ENCODE assay signal across 1 cellular context in the genomic region with DNA sequence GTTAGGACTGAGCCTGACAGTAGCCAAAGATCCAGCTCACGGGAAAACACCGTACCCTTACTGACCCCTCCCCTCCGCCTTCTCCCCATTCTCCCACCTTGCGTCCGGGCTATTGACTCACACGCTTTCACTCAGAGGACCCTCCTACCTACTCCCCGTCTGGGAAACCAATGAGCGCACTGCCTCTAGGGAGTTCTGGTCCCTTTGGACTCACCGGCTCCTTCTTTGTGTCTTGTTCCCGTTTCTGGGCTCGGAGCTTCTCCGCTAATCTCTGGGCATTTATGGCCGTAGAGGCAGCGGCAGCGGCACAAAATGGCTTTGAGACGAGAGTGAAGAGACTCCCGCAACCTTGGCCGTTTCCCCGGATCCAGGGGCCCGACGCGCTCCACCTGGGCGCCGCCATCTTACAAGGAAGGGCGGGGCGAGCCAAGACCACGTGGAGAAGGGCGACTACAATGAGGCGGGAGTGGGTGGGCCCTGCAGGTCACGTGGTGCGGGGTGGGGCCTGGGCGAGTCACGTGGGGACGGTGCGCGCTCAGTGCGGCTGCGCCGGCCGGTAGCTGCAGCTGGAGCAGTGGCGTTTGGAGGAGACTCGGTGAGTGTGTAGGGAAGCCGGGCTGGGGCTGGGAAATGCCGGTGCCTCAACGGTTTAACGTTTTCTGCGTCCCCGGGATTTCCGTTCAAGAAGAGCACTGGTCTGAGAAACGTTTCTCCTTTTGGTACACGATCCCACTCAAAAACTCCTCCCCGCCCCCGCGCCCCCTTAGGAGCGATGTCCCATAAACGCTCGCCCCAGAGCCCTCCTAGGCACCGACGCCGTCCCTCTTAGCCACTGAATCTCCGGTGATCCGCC.
A peak's percentile ranks its signal among the peaks of the same experiment; 100 is the strongest.
TF ChIP-seq lines count a peak whose summit lies in the region.

TSS of gene FAM118B (plus strand) at position 547 of the 853 bp plus-strand sequence. CDS start 23,220 bp downstream, outside the sequence.
TSS of gene RPUSD4 (minus strand) at position 415 of the 853 bp plus-strand sequence. CDS start at position 403, 12 bp downstream.

TF ChIP-seq in K562, 482 proteins besides CTCF, POLR2A, EP300 and RAD21 (continued from another document and continues in another):
- TF ChIP-seq, protein P1, sequence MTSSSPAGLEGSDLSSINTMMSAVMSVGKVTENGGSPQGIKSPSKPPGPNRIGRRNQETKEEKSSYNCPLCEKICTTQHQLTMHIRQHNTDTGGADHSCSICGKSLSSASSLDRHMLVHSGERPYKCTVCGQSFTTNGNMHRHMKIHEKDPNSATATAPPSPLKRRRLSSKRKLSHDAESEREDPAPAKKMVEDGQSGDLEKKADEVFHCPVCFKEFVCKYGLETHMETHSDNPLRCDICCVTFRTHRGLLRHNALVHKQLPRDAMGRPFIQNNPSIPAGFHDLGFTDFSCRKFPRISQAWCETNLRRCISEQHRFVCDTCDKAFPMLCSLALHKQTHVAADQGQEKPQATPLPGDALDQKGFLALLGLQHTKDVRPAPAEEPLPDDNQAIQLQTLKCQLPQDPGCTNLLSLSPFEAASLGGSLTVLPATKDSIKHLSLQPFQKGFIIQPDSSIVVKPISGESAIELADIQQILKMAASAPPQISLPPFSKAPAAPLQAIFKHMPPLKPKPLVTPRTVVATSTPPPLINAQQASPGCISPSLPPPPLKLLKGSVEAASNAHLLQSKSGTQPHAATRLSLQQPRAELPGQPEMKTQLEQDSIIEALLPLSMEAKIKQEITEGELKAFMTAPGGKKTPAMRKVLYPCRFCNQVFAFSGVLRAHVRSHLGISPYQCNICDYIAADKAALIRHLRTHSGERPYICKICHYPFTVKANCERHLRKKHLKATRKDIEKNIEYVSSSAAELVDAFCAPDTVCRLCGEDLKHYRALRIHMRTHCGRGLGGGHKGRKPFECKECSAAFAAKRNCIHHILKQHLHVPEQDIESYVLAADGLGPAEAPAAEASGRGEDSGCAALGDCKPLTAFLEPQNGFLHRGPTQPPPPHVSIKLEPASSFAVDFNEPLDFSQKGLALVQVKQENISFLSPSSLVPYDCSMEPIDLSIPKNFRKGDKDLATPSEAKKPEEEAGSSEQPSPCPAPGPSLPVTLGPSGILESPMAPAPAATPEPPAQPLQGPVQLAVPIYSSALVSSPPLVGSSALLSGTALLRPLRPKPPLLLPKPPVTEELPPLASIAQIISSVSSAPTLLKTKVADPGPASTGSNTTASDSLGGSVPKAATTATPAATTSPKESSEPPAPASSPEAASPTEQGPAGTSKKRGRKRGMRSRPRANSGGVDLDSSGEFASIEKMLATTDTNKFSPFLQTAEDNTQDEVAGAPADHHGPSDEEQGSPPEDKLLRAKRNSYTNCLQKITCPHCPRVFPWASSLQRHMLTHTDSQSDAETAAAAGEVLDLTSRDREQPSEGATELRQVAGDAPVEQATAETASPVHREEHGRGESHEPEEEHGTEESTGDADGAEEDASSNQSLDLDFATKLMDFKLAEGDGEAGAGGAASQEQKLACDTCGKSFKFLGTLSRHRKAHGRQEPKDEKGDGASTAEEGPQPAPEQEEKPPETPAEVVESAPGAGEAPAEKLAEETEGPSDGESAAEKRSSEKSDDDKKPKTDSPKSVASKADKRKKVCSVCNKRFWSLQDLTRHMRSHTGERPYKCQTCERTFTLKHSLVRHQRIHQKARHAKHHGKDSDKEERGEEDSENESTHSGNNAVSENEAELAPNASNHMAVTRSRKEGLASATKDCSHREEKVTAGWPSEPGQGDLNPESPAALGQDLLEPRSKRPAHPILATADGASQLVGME (CRISPR knock-in tag; IDR thresholded peaks at IDR 0.05), result no peak
- TF ChIP-seq RHOXF2B (CRISPR knock-in tag; conservative IDR thresholded peaks at IDR 0.05) (no peak), FOSL1 (tag; conservative IDR thresholded peaks at IDR 0.05) (no peak), TCF7 (IDR thresholded peaks at IDR 0.05; ENCODE audit: borderline replicate concordance) (no peak), KDM5B (IDR thresholded peaks at IDR 0.05; ENCODE audit: insufficient replicate concordance, low read depth, low read length) (peak; percentile 79), SNRNP70 (optimal IDR thresholded peaks at IDR 0.05; ENCODE audit: low read depth, low read length) (no peak), KLF1 (tag; IDR thresholded peaks at IDR 0.05) (0 out of 2 replicates have a peak, but pooled peaks have one; percentile 20), ZHX1 (conservative IDR thresholded peaks at IDR 0.05; ENCODE audit: low read length) (no peak), NR0B1 (IDR thresholded peaks at IDR 0.05; ENCODE audit: partially characterized antibody) (no peak), MBD2 (IDR thresholded peaks at IDR 0.05; ENCODE audit: borderline replicate concordance, low read depth) (0 out of 2 replicates have a peak, but pooled peaks have one; percentile 36), E2F4 (CRISPR knock-in tag; IDR thresholded peaks at IDR 0.05; ENCODE audit: low read depth) (no peak), ZNF121 (CRISPR knock-in tag; conservative IDR thresholded peaks at IDR 0.05) (no peak), CXXC5 (CRISPR knock-in tag; IDR thresholded peaks at IDR 0.05) (peak; percentile 58; the same call in 1 of the 2 replicates), CHD4 (IDR thresholded peaks at IDR 0.05; ENCODE audit: insufficient read depth, insufficient replicate concordance, low read depth, low read length, poor library complexity, severe bottlenecking) (no peak), ATF2 (CRISPR knock-in tag; IDR thresholded peaks at IDR 0.05) (no peak)
- TF ChIP-seq, protein P2, sequence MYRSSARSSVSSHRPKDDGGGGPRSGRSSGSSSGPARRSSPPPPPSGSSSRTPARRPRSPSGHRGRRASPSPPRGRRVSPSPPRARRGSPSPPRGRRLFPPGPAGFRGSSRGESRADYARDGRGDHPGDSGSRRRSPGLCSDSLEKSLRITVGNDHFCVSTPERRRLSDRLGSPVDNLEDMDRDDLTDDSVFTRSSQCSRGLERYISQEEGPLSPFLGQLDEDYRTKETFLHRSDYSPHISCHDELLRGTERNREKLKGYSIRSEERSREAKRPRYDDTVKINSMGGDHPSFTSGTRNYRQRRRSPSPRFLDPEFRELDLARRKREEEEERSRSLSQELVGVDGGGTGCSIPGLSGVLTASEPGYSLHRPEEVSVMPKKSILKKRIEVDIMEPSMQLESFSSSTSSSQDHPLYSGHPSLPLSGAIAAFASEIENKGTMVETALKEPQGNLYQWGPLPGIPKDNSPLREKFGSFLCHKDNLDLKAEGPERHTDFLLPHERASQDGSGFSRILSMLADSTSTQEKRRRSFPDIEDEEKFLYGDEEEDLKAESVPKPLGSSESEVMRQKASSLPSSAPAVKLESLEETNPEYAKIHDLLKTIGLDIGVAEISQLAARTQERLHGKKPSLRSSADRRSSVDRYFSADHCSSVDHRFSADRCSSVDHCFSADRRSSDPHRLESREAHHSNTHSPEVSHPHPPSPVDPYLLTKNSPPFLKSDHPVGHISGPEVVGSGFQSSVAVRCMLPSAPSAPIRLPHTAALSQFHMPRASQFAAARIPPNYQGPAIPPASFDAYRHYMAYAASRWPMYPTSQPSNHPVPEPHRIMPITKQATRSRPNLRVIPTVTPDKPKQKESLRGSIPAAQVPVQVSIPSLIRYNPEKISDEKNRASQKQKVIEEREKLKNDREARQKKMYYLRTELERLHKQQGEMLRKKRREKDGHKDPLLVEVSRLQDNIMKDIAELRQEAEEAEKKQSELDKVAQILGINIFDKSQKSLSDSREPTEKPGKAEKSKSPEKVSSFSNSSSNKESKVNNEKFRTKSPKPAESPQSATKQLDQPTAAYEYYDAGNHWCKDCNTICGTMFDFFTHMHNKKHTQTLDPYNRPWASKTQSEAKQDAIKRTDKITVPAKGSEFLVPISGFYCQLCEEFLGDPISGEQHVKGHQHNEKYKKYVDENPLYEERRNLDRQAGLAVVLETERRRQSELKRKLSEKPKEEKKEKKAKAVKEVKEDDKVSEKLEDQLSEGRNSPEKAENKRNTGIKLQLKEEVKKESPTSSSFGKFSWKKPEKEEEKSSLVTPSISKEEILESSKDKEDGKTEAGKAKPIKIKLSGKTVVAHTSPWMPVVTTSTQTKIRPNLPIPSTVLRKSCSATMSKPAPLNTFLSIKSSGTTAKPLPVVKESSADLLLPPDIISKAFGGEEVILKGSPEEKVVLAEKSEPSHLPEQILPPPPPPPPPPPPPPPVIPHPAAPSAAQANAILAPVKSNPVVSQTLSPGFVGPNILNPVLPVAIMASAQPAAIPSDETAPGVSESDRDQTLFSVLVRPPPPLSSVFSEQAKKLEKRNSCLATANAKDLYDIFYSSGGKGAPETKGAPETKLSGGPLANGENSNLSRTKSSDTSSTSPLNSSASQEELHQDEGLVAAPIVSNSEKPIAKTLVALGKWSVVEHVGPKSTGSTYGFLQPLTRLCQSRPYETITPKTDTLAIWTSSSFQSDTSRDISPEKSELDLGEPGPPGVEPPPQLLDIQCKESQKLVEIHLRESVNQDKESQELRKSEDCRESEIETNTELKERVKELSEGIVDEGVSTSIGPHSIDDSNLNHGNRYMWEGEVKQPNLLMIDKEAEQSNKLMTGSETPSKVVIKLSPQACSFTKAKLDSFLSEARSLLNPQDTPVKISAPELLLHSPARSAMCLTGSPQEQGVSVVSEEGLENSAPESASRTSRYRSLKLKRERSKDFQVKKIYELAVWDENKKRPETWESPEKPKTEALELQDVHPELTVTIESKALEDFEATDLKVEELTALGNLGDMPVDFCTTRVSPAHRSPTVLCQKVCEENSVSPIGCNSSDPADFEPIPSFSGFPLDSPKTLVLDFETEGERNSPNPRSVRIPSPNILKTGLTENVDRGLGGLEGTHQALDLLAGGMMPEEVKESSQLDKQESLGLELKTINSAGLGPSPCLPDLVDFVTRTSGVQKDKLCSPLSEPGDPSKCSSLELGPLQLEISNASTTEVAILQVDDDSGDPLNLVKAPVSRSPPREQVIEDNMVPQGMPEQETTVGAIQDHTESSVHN (IDR thresholded peaks at IDR 0.05; ENCODE audit: borderline replicate concordance in 1 of 2, low read depth in 1 of 2), result no peak
- TF ChIP-seq, protein P3, sequence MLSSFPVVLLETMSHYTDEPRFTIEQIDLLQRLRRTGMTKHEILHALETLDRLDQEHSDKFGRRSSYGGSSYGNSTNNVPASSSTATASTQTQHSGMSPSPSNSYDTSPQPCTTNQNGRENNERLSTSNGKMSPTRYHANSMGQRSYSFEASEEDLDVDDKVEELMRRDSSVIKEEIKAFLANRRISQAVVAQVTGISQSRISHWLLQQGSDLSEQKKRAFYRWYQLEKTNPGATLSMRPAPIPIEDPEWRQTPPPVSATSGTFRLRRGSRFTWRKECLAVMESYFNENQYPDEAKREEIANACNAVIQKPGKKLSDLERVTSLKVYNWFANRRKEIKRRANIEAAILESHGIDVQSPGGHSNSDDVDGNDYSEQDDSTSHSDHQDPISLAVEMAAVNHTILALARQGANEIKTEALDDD (IDR thresholded peaks at IDR 0.05), result no peak
